8 cellular contexts compared by ENCODE assay signal in genomic region chr12:57842342-57843294, GRCh38.
DNase-seq lines count a peak whose midpoint lies in the region; ATAC-seq and TF ChIP-seq lines count a peak whose summit lies in the region.

No MANE protein-coding gene starts in this region.

- H3K27me3 Mint-ChIP-seq in activated T-cell treated with anti-CD3 and anti-CD28 coated beads, Interleukin-2, amount 50 U/mL, for 24 hours = no peaks in the 10 kb centered on the region

- H3K4me3 Mint-ChIP-seq in activated T-cell treated with anti-CD3 and anti-CD28 coated beads, Interleukin-2, amount 50 U/mL, for 24 hours = peak overlapping the region; percentile 82

- DNase-seq in activated T-cell treated with anti-CD3 and anti-CD28 coated beads, Interleukin-2, amount 50 U/mL, for 24 hours = peak; percentile 50
- DNase-seq in activated T-cell treated with anti-CD3 and anti-CD28 coated beads, Interleukin-2, amount 50 U/mL, for 1 hour = no peak
- peak; percentile 55 for DNase-seq in activated naive CD4-positive, alpha-beta T cell treated with anti-CD3 and anti-CD28 coated beads, Interleukin-2, amount 50 U/mL, for 16 hours
- no peak for DNase-seq in tibial artery
- no peak for DNase-seq in GF-D8 (lab: John Stamatoyannopoulos, UW)

- no peak for ATAC-seq in GM21529 (IDR thresholded peaks at IDR 0.05; ENCODE audit: unreplicated experiment)
- no peak for ATAC-seq in GM21825 (IDR thresholded peaks at IDR 0.05; ENCODE audit: unreplicated experiment)

- TF ChIP-seq CTCF in tibial artery (IDR thresholded peaks at IDR 0.05) = no peak

- intact Hi-C loops in tibial artery (cut with DNase I; ENCODE audit: low total_unique reads) = no loop called here

- peak overlapping the region; percentile 97 to 100 for H3K4me3 ChIP-seq in tibial artery

- H3K4me1 Mint-ChIP-seq in activated T-cell treated with anti-CD3 and anti-CD28 coated beads, Interleukin-2, amount 50 U/mL, for 24 hours (ENCODE audit: low read depth) = peaks cover 72% of the 10 kb centered on the region

- peak overlapping the region; percentile 21 for H3K27ac ChIP-seq in layer of hippocampus (ENCODE audit: low read depth, low read length)
- peak overlapping the region; percentile 100 for H3K27ac ChIP-seq in tibial artery

- H3K27ac Mint-ChIP-seq in activated T-cell treated with anti-CD3 and anti-CD28 coated beads, Interleukin-2, amount 50 U/mL, for 24 hours = peak overlapping the region; percentile 90

- H3K9me3 ChIP-seq in tibial artery = no peaks in the 10 kb centered on the region

- H3K9me3 Mint-ChIP-seq in activated T-cell treated with anti-CD3 and anti-CD28 coated beads, Interleukin-2, amount 50 U/mL, for 24 hours = no peaks in the 10 kb centered on the region

- peaks cover 0 to 10% (median 5%) of the 10 kb centered on the region in 3 donors for H3K36me3 ChIP-seq in tibial artery

- peaks cover 2% of the 10 kb centered on the region for H3K36me3 Mint-ChIP-seq in activated T-cell treated with anti-CD3 and anti-CD28 coated beads, Interleukin-2, amount 50 U/mL, for 24 hours (ENCODE audit: low read depth)

- H3K27me3 ChIP-seq in layer of hippocampus (ENCODE audit: control insufficient read depth, insufficient read depth, low read length) (no peaks in the 10 kb centered on the region), tibial artery (no peaks in the 10 kb centered on the region)

- peaks cover 6 to 76% (median 68%) of the 10 kb centered on the region in 4 donors for H3K4me1 ChIP-seq in tibial artery

Comparison
In these comparisons a context has a peak if more than half of its experiments do, and no peak if none do; other contexts are left out.
1. DNase-seq: peak in activated T-cell treated with anti-CD3 and anti-CD28 coated beads, Interleukin-2, amount 50 U/mL, for 24 hours (single experiment) and activated naive CD4-positive, alpha-beta T cell treated with anti-CD3 and anti-CD28 coated beads, Interleukin-2, amount 50 U/mL, for 16 hours (single experiment); none in activated T-cell treated with anti-CD3 and anti-CD28 coated beads, Interleukin-2, amount 50 U/mL, for 1 hour (single experiment), tibial artery (0 of 2) and GF-D8 (single experiment).